Comparison of ENCODE assay signal across 8 cellular contexts in genomic region chr19:36605839-36606478, GRCh38. TPM values are rescaled to one million over a fixed set of nuclear protein-coding genes. Genes with fewer than 3 reads are reported as not detected.
DNase-seq lines count a peak whose midpoint lies in the region; TF ChIP-seq lines count a peak whose summit lies in the region.

No MANE protein-coding gene starts in this region.

- 3 to 22% methylated on average over 2 of the region's 2 CpGs for WGBS in sigmoid colon, 2 donors

- no peak for TF ChIP-seq POLR2A in sigmoid colon (IDR thresholded peaks at IDR 0.05)

- peak overlapping the region; percentile 70 for H3K9ac ChIP-seq in SU-DHL-6 (ENCODE audit: low read length)

- POLR2A ChIA-PET in AG04449 (lab: Yijun Ruan, JAX): interaction anchor here (1.1 to 1.2 kb wide), 2 partner anchors 12 to 33 kb away, joined by 3 to 6 read pairs; partner anchors contain the start of gene ZNF529

- H3K36me3 ChIP-seq in SU-DHL-6 (ENCODE audit: low read length) (peaks cover 11% of the 10 kb centered on the region; the same call in 1 of the 2 replicates), sigmoid colon (peaks cover 0 to 27% (median 12%) of the 10 kb centered on the region in 4 donors)

- no peaks in the 10 kb centered on the region for H3K9me2 ChIP-seq in SU-DHL-6 (replicated peaks; ENCODE audit: insufficient read depth, low read length)

- H3K4me2 ChIP-seq in SU-DHL-6 (ENCODE audit: low read depth, low read length, poor library complexity, severe bottlenecking): peak overlapping the region; percentile 70

- H3K4me3 ChIP-seq in AG04449 (ENCODE audit: low read depth, low read length) (peak overlapping the region; percentile 85), SU-DHL-6 (ENCODE audit: insufficient read depth, low read length, poor library complexity, severe bottlenecking) (peak overlapping the region; percentile 75), fibroblast of villous mesenchyme (ENCODE audit: low read depth, low read length) (peak overlapping the region; percentile 91), sigmoid colon (peak overlapping the region; percentile 66 to 78 (median 75))

- no peaks in the 10 kb centered on the region for H4K20me1 ChIP-seq in SU-DHL-6 (ENCODE audit: low read depth, low read length)

- no peak for TF ChIP-seq EP300 in sigmoid colon (IDR thresholded peaks at IDR 0.05)

- no peaks in the 10 kb centered on the region for H3F3A ChIP-seq in SU-DHL-6 (ENCODE audit: insufficient read depth)

- DNase-seq in AG04449 (ENCODE audit: low read depth, low spot score) (no peak), GM19238 (ENCODE audit: insufficient read length, low spot score) (peak; percentile 16), fibroblast of villous mesenchyme (ENCODE audit: low read depth) (no peak), sigmoid colon (no peak), GDM1 (lab: John Stamatoyannopoulos, UW) (no peak), occipital lobe (lab: John Stamatoyannopoulos, UW) (no peak)
- no peak for DNase-seq in activated CD4-positive, alpha-beta T cell treated with anti-CD3 and anti-CD28 coated beads for 48 hours

- no peaks in the 10 kb centered on the region for H3K27me3 ChIP-seq in SU-DHL-6 (ENCODE audit: low read length)
- H3K27me3 ChIP-seq in sigmoid colon: no peaks in the 10 kb centered on the region

- peaks cover 0 to 18% (median 12%) of the 10 kb centered on the region in 4 donors for H3K4me1 ChIP-seq in sigmoid colon

- intact Hi-C loops in sigmoid colon (cut with DNase I): no loop called here

- CTCF ChIA-PET in AG04449 (lab: Yijun Ruan, JAX): no interaction called here

- H3K9me3 ChIP-seq in SU-DHL-6 (ENCODE audit: insufficient read depth, low read length): no peaks in the 10 kb centered on the region
- no peaks in the 10 kb centered on the region for H3K9me3 ChIP-seq in sigmoid colon

- TF ChIP-seq CTCF in AG04449 (IDR thresholded peaks at IDR 0.05; ENCODE audit: insufficient read depth, low read length, missing control alignments): no peak
- no peak for TF ChIP-seq CTCF in SU-DHL-6 (IDR thresholded peaks at IDR 0.05; ENCODE audit: insufficient read depth, low read length, poor library complexity, severe bottlenecking)
- no peak for TF ChIP-seq CTCF in fibroblast of villous mesenchyme (IDR thresholded peaks at IDR 0.05; ENCODE audit: insufficient read depth, low read depth, low read length)
- no peak for TF ChIP-seq CTCF in sigmoid colon (IDR thresholded peaks at IDR 0.05)

- H2AFZ ChIP-seq in SU-DHL-6 (ENCODE audit: low read depth, low read length, severe bottlenecking): peak overlapping the region; percentile 76

- peaks cover 34% of the 10 kb centered on the region for H3K79me2 ChIP-seq in SU-DHL-6 (ENCODE audit: insufficient read depth, low read length)

- H3K27ac ChIP-seq in SU-DHL-6 (ENCODE audit: low read depth, low read length): peak overlapping the region; percentile 57; the same call in 1 of the 2 replicates
- H3K27ac ChIP-seq in sigmoid colon: peak overlapping the region; percentile 84 to 85 (median 84)

RNA-seq across cellular contexts. Expression of gene ZNF382, which starts 0.8 kb away (rescaled TPM):
- total RNA-seq in fibroblast of villous mesenchyme (5.2 and 10.4 TPM in 2 replicates), sigmoid colon (10 to 100 TPM; 13.2 to 22.8 (median 19.5) TPM), occipital lobe (110 TPM)
- 1 to 10 TPM in 1 of 3 donors, under 1 TPM in 1, not detected in 1; 0.60 to 2.1 TPM for polyA plus RNA-seq in sigmoid colon

RNA-seq across cellular contexts. Expression of gene ZNF529, which starts 32.9 kb away (rescaled TPM):
- total RNA-seq in fibroblast of villous mesenchyme (7.7 and 14.2 TPM in 2 replicates), sigmoid colon (10 to 100 TPM; 14.2 to 25.2 (median 20.2) TPM), occipital lobe (57.9 TPM)
- polyA plus RNA-seq in sigmoid colon: 1 to 10 TPM in 1 of 3 donors, under 1 TPM in 2; 0.60 to 3.5 (median 0.69) TPM
